ENCODE assay signal across 8 cellular contexts in genomic region chr3:12993623-12994356, GRCh38.
A peak's percentile ranks its signal among the peaks of the same experiment; 100 is the strongest.
DNase-seq lines count a peak whose midpoint lies in the region; ATAC-seq and TF ChIP-seq lines count a peak whose summit lies in the region.

No MANE protein-coding gene starts in this region.

- no peaks in the 10 kb centered on the region for H3K36me3 ChIP-seq in BE2C
- H3K36me3 ChIP-seq in SU-DHL-6 (ENCODE audit: low read length): no peaks in the 10 kb centered on the region

- H3K4me3 Mint-ChIP-seq in nephron: peak overlapping the region; percentile 29 to 91 (median 88)

- H3K36me3 Mint-ChIP-seq in nephron (ENCODE audit: low read depth): no peaks in the 10 kb centered on the region

- TF ChIP-seq CTCF in BE2C (IDR thresholded peaks at IDR 0.05; ENCODE audit: low read depth, low read length) (no peak), GM20000 (IDR thresholded peaks at IDR 0.05; ENCODE audit: extremely low read depth, missing control alignments) (no peak), SU-DHL-6 (IDR thresholded peaks at IDR 0.05; ENCODE audit: insufficient read depth, low read length, poor library complexity, severe bottlenecking) (no peak), epithelial cell of proximal tubule (conservative IDR thresholded peaks at IDR 0.05; ENCODE audit: low read depth, low read length) (no peak), nephron (IDR thresholded peaks at IDR 0.05; ENCODE audit: unreplicated experiment in 3 of 3) (no peak)

- ATAC-seq in HG03460 (IDR thresholded peaks at IDR 0.05; ENCODE audit: unreplicated experiment): no peak

- no peaks in the 10 kb centered on the region for H3K9me2 ChIP-seq in SU-DHL-6 (replicated peaks; ENCODE audit: insufficient read depth, low read length)

- no peak overlapping the region for H3K27ac Mint-ChIP-seq in nephron

- peaks cover 39% of the 10 kb centered on the region for H3K27me3 Mint-ChIP-seq in nephron (ENCODE audit: low read depth)

- peaks cover 3% of the 10 kb centered on the region; the same call in 1 of the 2 replicates for H3K4me1 ChIP-seq in BE2C

- H3K4me3 ChIP-seq in BE2C (ENCODE audit: low read depth, low read length): peak overlapping the region; percentile 59
- peak overlapping the region; percentile 58 for H3K4me3 ChIP-seq in SU-DHL-6 (ENCODE audit: insufficient read depth, low read length, poor library complexity, severe bottlenecking)
- peak overlapping the region; percentile 78 for H3K4me3 ChIP-seq in epithelial cell of proximal tubule (ENCODE audit: low read depth, low read length)

- peak overlapping the region; percentile 91 for H2AFZ ChIP-seq in SU-DHL-6 (ENCODE audit: low read depth, low read length, severe bottlenecking)

- H3K9me3 ChIP-seq in BE2C (no peaks in the 10 kb centered on the region), SU-DHL-6 (ENCODE audit: insufficient read depth, low read length) (no peaks in the 10 kb centered on the region)

- no peaks in the 10 kb centered on the region for H3K4me1 Mint-ChIP-seq in nephron

- peak; percentile 25 for DNase-seq in BE2C
- peak; percentile 81 for DNase-seq in GM20000 (ENCODE audit: low spot score)
- no peak for DNase-seq in epithelial cell of proximal tubule (ENCODE audit: low read depth)
- DNase-seq in SIG-M5 treated with dmso at 0.1 percent for 504 hours (lab: John Stamatoyannopoulos, UW; ENCODE audit: unreplicated experiment): no peak
- DNase-seq in NAMALWA (ENCODE audit: low spot score): no peak

- no peaks in the 10 kb centered on the region for H3K9me3 Mint-ChIP-seq in nephron

- peak overlapping the region; percentile 65 for H3K4me2 ChIP-seq in SU-DHL-6 (ENCODE audit: low read depth, low read length, poor library complexity, severe bottlenecking)

- no peaks in the 10 kb centered on the region for H4K20me1 ChIP-seq in SU-DHL-6 (ENCODE audit: low read depth, low read length)

- H3K27me3 ChIP-seq in BE2C: no peaks in the 10 kb centered on the region
- H3K27me3 ChIP-seq in SU-DHL-6 (ENCODE audit: low read length): no peaks in the 10 kb centered on the region

- H3K79me2 ChIP-seq in SU-DHL-6 (ENCODE audit: insufficient read depth, low read length): no peaks in the 10 kb centered on the region

- no peaks in the 10 kb centered on the region for H3F3A ChIP-seq in SU-DHL-6 (ENCODE audit: insufficient read depth)

- H3K27ac ChIP-seq in SU-DHL-6 (ENCODE audit: low read depth, low read length): no peak overlapping the region

- peak overlapping the region; percentile 63 for H3K9ac ChIP-seq in SU-DHL-6 (ENCODE audit: low read length)

Comparison
In these comparisons a context has a peak if more than half of its experiments do, and no peak if none do; other contexts are left out.
1. DNase-seq: peak in BE2C (single experiment) and GM20000 (single experiment); none in epithelial cell of proximal tubule (single experiment), SIG-M5 treated with dmso at 0.1 percent for 504 hours (single experiment) and NAMALWA (single experiment).
2. Peak in every context shown above with its lines, with median percentiles within 50 percentile points of each other: H3K4me3 ChIP-seq.